Comparison of ENCODE assay signal across 10 cellular contexts in genomic region chrX:135522878-135523693, GRCh38. TPM values are rescaled to one million over a fixed set of nuclear protein-coding genes. Genes with fewer than 3 reads are reported as not detected.
DNase-seq lines count a peak whose midpoint lies in the region; ATAC-seq and TF ChIP-seq lines count a peak whose summit lies in the region.
"Had no signal": no experiment of that assay in that cellular context is flagged by ENCODE, and none has a peak within 500 bp of the region (broad histone marks: within the 10 kb centered on the region; RNA-seq: fewer than 3 reads in every experiment).

No MANE protein-coding gene starts in this region.

- H3K4me1 ChIP-seq in Caco-2 = no peaks in the 10 kb centered on the region

- H3K9me3 ChIP-seq in AG04450 (ENCODE audit: control insufficient read depth, insufficient read depth, low read length) = no peaks in the 10 kb centered on the region
- no peaks in the 10 kb centered on the region for H3K9me3 ChIP-seq in Caco-2

- no peaks in the 10 kb centered on the region for H3K27me3 Mint-ChIP-seq in activated naive CD8-positive, alpha-beta T cell treated with anti-CD3 and anti-CD28 coated beads, Interleukin-2, amount 50 U/mL, for 24 hours
- H3K27me3 Mint-ChIP-seq in mesothelial cell of epicardium (ENCODE audit: low read depth) (no peaks in the 10 kb centered on the region), Caco-2 (ENCODE audit: insufficient read depth, unreplicated experiment) (peaks cover 12% of the 10 kb centered on the region)

- intact Hi-C loops in Caco-2 (cut with micrococcal nuclease; ENCODE audit: unreplicated experiment) = no loop called here

- peak overlapping the region; percentile 99 for H3K27ac Mint-ChIP-seq in activated naive CD8-positive, alpha-beta T cell treated with anti-CD3 and anti-CD28 coated beads, Interleukin-2, amount 50 U/mL, for 24 hours
- H3K27ac Mint-ChIP-seq in mesothelial cell of epicardium = peak overlapping the region; percentile 96
- no peak overlapping the region for H3K27ac Mint-ChIP-seq in Caco-2 (ENCODE audit: unreplicated experiment)

- BruUV-seq in Caco-2 (replicated peaks; lab: Mats Ljungman, UMichigan) = no TSS peak

- H3K36me3 ChIP-seq in Caco-2 (ENCODE audit: control insufficient read depth, insufficient read depth, low read length) = no peaks in the 10 kb centered on the region

- H3K27me3 ChIP-seq in AG04450 (ENCODE audit: control insufficient read depth, insufficient read depth, low read length) (no peaks in the 10 kb centered on the region), HL-60 (ENCODE audit: insufficient read depth, poor library complexity, severe bottlenecking) (no peaks in the 10 kb centered on the region), Caco-2 (replicated peaks; ENCODE audit: control insufficient read depth, insufficient read depth, low read length) (no peaks in the 10 kb centered on the region)

- H3K36me3 Mint-ChIP-seq in activated naive CD8-positive, alpha-beta T cell treated with anti-CD3 and anti-CD28 coated beads, Interleukin-2, amount 50 U/mL, for 24 hours (ENCODE audit: low read depth) = peaks cover 17% of the 10 kb centered on the region
- H3K36me3 Mint-ChIP-seq in mesothelial cell of epicardium (no peaks in the 10 kb centered on the region), Caco-2 (ENCODE audit: insufficient read depth, unreplicated experiment) (no peaks in the 10 kb centered on the region)

- peak overlapping the region; percentile 7; the same call in 1 of the 2 replicates for H3K4me3 ChIP-seq in AG04450 (ENCODE audit: low read depth, low read length)
- peak overlapping the region; percentile 45 for H3K4me3 ChIP-seq in HL-60 (replicated peaks; ENCODE audit: insufficient read depth, low read length)
- no peak overlapping the region for H3K4me3 ChIP-seq in Caco-2 (ENCODE audit: low read depth, low read length)

- peaks cover 59% of the 10 kb centered on the region for H3K4me1 Mint-ChIP-seq in activated naive CD8-positive, alpha-beta T cell treated with anti-CD3 and anti-CD28 coated beads, Interleukin-2, amount 50 U/mL, for 24 hours
- H3K4me1 Mint-ChIP-seq in mesothelial cell of epicardium = peaks cover 22% of the 10 kb centered on the region
- H3K4me1 Mint-ChIP-seq in Caco-2 (ENCODE audit: low read depth, unreplicated experiment) = peaks cover 7% of the 10 kb centered on the region

- CTCF ChIA-PET in AG04450 (lab: Charles Lee) = interaction anchor here (0.6 kb wide), 1 partner anchor 1126 kb away, joined by 3 read pairs; no protein-coding TSS in a partner anchor
- CTCF ChIA-PET in Caco-2 (lab: Charles Lee) = no interaction called here

- TF ChIP-seq CTCF in AG04450 (IDR thresholded peaks at IDR 0.05; ENCODE audit: low read depth, low read length) = no peak
- TF ChIP-seq CTCF in HL-60 (IDR thresholded peaks at IDR 0.05; ENCODE audit: insufficient read depth, low read length) = no peak
- TF ChIP-seq CTCF in mesothelial cell of epicardium (IDR thresholded peaks at IDR 0.05; ENCODE audit: unreplicated experiment) = no peak
- no peak for TF ChIP-seq CTCF in Caco-2 (IDR thresholded peaks at IDR 0.05; ENCODE audit: insufficient read depth in 1 of 2, low read depth in 1 of 2, low read length in 1 of 2, severe bottlenecking in 1 of 2, unreplicated experiment in 1 of 2)

- no peak for ATAC-seq in activated naive CD8-positive, alpha-beta T cell treated with anti-CD3 and anti-CD28 coated beads, Interleukin-2, amount 50 U/mL, for 24 hours

- H3K27ac ChIP-seq in AG04450 (ENCODE audit: low read depth, low read length) (no peak overlapping the region), HL-60 (replicated peaks) (peak overlapping the region; percentile 89)

- H3K9me3 Mint-ChIP-seq in activated naive CD8-positive, alpha-beta T cell treated with anti-CD3 and anti-CD28 coated beads, Interleukin-2, amount 50 U/mL, for 24 hours = no peaks in the 10 kb centered on the region
- peaks cover 15% of the 10 kb centered on the region for H3K9me3 Mint-ChIP-seq in mesothelial cell of epicardium
- no peaks in the 10 kb centered on the region for H3K9me3 Mint-ChIP-seq in Caco-2 (ENCODE audit: unreplicated experiment)

- DNase-seq in AG04450 (ENCODE audit: low read depth, low spot score) (no peak), HL-60 (ENCODE audit: low read depth in 1 of 2, low spot score in 1 of 2) (no peak), mesothelial cell of epicardium (ENCODE audit: low spot score in 2 of 2, unreplicated experiment in 2 of 2) (no peak), Caco-2 (no peak), GM19240 (ENCODE audit: insufficient read length, low spot score) (no peak), hippocampal formation (lab: John Stamatoyannopoulos, UW) (no peak)
- no peak for DNase-seq in activated naive CD8-positive, alpha-beta T cell treated with anti-CD3 and anti-CD28 coated beads, Interleukin-2, amount 50 U/mL, for 24 hours
- DNase-seq in activated effector memory CD4-positive, alpha-beta T cell treated with anti-CD3 and anti-CD28 coated beads, Interleukin-2, amount 50 U/mL, for 16 hours = no peak
- DNase-seq: aorta; stimulated activated CD4-positive, alpha-beta T cell treated with anti-CD3 and anti-CD28 coated beads, Interleukin-4, amount 100 ng/mL, for 4 hours had no signal

- peak overlapping the region; percentile 92 for H3K4me3 Mint-ChIP-seq in activated naive CD8-positive, alpha-beta T cell treated with anti-CD3 and anti-CD28 coated beads, Interleukin-2, amount 50 U/mL, for 24 hours
- H3K4me3 Mint-ChIP-seq in mesothelial cell of epicardium (peak overlapping the region; percentile 86), Caco-2 (ENCODE audit: unreplicated experiment) (no peak overlapping the region)

- POLR2A ChIA-PET in AG04450 (lab: Yijun Ruan, JAX) = no interaction called here
- POLR2A ChIA-PET in Caco-2 (lab: Charles Lee) = no interaction called here

RNA-seq across cellular contexts. Expression of gene INTS6L, which starts 2.6 kb away (rescaled TPM):
- polyA plus RNA-seq in AG04450 (2011; rRNA removed) = 6.9 and 10.4 TPM in 2 replicates
- 4.0 and 5.3 TPM in 2 replicates for polyA minus RNA-seq in AG04450 (2011; rRNA and poly(A)+ RNA removed)
- total RNA-seq in mesothelial cell of epicardium (31.7 to 32.9 TPM (median 32.6 TPM) in 3 replicates), Caco-2 (2022) (0.61 and 1.0 TPM in 2 replicates)

Comparison
In these comparisons a context has a peak if more than half of its experiments do, and no peak if none do; other contexts are left out.
1. RNA of gene INTS6L, which starts 2.6 kb away (total RNA-seq): 31.7 to 32.9 TPM in mesothelial cell of epicardium; 0.61 to 1.0 TPM in Caco-2; every median in the first group is over 10 times any median in the second.